29 cellular contexts compared by ENCODE assay signal in genomic region chr2:240757086-240757614, GRCh38.
"Had no signal": no experiment of that assay in that cellular context is flagged by ENCODE, and none has a peak within 500 bp of the region (broad histone marks: within the 10 kb centered on the region; RNA-seq: fewer than 3 reads in every experiment).

No MANE protein-coding gene starts in this region.

- H3K36me3 ChIP-seq: heart right ventricle, lower lobe of right lung, suprapubic skin, thyroid gland, vagina had no signal

- H3K4me1 ChIP-seq: heart right ventricle, lower lobe of right lung, parathyroid adenoma, suprapubic skin, thyroid gland, vagina had no signal

- H3K4me2 ChIP-seq: smooth muscle cell had no signal

- H3K27me3 ChIP-seq: suprapubic skin, thyroid gland, vagina had no signal

- FAIRE-seq: colon had no signal

- H3K27ac ChIP-seq: epithelial cell of prostate, heart right ventricle, lower lobe of right lung, parathyroid adenoma, suprapubic skin, thyroid gland, vagina had no signal

- H3K79me2 ChIP-seq: parathyroid adenoma had no signal

- H3K9ac ChIP-seq: parathyroid adenoma had no signal

- H3K4me3 ChIP-seq: heart right ventricle, lower lobe of right lung, smooth muscle cell, suprapubic skin, thyroid gland, vagina had no signal

- DNase-seq: effector CD8-positive, alpha-beta T cell; endodermal cell; foreskin melanocyte; glutamatergic neuron; heart right ventricle; hippocampal formation; immature natural killer cell; islet precursor cell; kidney glomerular epithelial cell; left colon; left ventricle myocardium superior; lower lobe of right lung; natural killer cell; stimulated activated CD4-positive, alpha-beta T cell treated with anti-CD3 and anti-CD28 coated beads, Interleukin-12 subunit alpha, Interleukin-12 subunit beta, amount 100 ng/mL, for 4 hours; stimulated activated CD4-positive, alpha-beta T cell treated with anti-CD3 and anti-CD28 coated beads, Interleukin-1b, Interleukin-23, amount 100 ng/mL, for 48 hours; stimulated activated CD4-positive, alpha-beta T cell treated with anti-CD3 and anti-CD28 coated beads, Interleukin-4, amount 100 ng/mL, for 1 hour; stimulated activated CD8-positive, alpha-beta memory T cell treated with anti-CD3 and anti-CD28 coated beads, Interleukin-4, amount 100 ng/mL, for 48 hours; stimulated activated naive CD4-positive, alpha-beta T cell; stimulated activated naive CD8-positive, alpha-beta T cell treated with anti-CD3 and anti-CD28 coated beads, Interleukin-15, amount 100 ng/mL, for 72 hours; trophoblast cell had no signal

- ATAC-seq: esophagus mucosa; heart right ventricle; left colon; left ventricle myocardium superior; lower lobe of right lung; natural killer cell; sciatic nerve; stimulated activated naive CD8-positive, alpha-beta T cell treated with anti-CD3 and anti-CD28 coated beads, Interleukin-15, amount 100 ng/mL, for 72 hours had no signal

- H2AFZ ChIP-seq: parathyroid adenoma had no signal

- H3K9me3 ChIP-seq: heart right ventricle, lower lobe of right lung, suprapubic skin, thyroid gland, vagina had no signal
